17 cellular contexts compared by ENCODE assay signal in the genomic region with DNA sequence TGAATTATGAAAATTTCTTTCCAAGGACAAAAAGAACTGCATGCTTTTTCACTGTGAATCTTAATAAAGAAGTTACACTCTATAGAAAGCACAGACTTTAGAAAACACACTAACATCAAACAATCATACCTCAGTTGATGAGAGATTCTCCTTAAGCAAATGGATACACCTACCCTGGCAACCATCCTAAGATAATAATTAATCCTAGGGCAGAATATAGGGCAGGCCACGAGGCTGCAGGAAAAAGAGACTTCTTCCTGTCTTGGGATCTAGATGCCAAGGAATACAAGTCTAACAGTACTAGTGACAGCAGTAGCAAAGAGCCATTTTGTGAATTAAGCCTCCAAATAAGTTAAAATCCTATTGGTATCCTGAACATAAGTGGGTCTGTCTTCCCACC.
A peak's percentile ranks its signal among the peaks of the same experiment; 100 is the strongest.
DNase-seq lines count a peak whose midpoint lies in the region; ATAC-seq, FAIRE-seq and TF ChIP-seq lines count a peak whose summit lies in the region.
"Had no signal": no experiment of that assay in that cellular context is flagged by ENCODE, and none has a peak within 500 bp of the region (broad histone marks: within the 10 kb centered on the region; RNA-seq: fewer than 3 reads in every experiment).

No MANE protein-coding gene starts in this region.

- POLR2A ChIA-PET in A549 (lab: Yijun Ruan, JAX), result no interaction called here
- POLR2A ChIA-PET in endothelial cell of umbilical vein (lab: Charles Lee), result no interaction called here
- POLR2A ChIA-PET in GM10248 (lab: Yijun Ruan, JAX), result no interaction called here

- H3K9me3 ChIP-seq in A549, result no peaks in the 10 kb centered on the region
- H3K9me3 ChIP-seq in endothelial cell of umbilical vein (replicated peaks; ENCODE audit: control insufficient read depth, insufficient read depth, low read length), result no peaks in the 10 kb centered on the region
- H3K9me3 ChIP-seq in small intestine (ENCODE audit: control insufficient read depth, low read depth), result no peaks in the 10 kb centered on the region
- no peaks in the 10 kb centered on the region for H3K9me3 ChIP-seq in esophagus muscularis mucosa
- H3K9me3 ChIP-seq: BE2C had no signal

- H3K4me3 ChIP-seq in A549, result no peak overlapping the region
- H3K4me3 ChIP-seq in endothelial cell of umbilical vein (replicated peaks in 1 of 3; ENCODE audit: insufficient read depth in 1 of 3, low read depth in 1 of 3, low read length in 3 of 3), result no peak overlapping the region
- no peak overlapping the region for H3K4me3 ChIP-seq in small intestine (ENCODE audit: low read depth in 1 of 2, low read length in 2 of 2)
- H3K4me3 ChIP-seq in esophagus muscularis mucosa, result no peak overlapping the region
- H3K4me3 ChIP-seq: GM23248 had no signal

- dilution Hi-C loops in endothelial cell of umbilical vein (cut with MboI; ENCODE audit: extremely low pct_ligation_motif_present, low sequenced_read_pairs), result no loop called here

- H4K20me1 ChIP-seq in endothelial cell of umbilical vein (replicated peaks; ENCODE audit: control insufficient read depth, extremely low read depth, insufficient read depth, low read length), result no peaks in the 10 kb centered on the region

- CTCF ChIA-PET in A549 (lab: Yijun Ruan, JAX), result interaction anchor here (0.7 kb wide), 1 partner anchor 27 kb away, joined by 4 read pairs; no protein-coding TSS in a partner anchor
- CTCF ChIA-PET in endothelial cell of umbilical vein (lab: Charles Lee), result interaction anchor here (1.6 kb wide), 1 partner anchor 11 kb away, joined by 4 read pairs; no protein-coding TSS in a partner anchor
- CTCF ChIA-PET in GM10248 (lab: Yijun Ruan, JAX), result no interaction called here

- TF ChIP-seq EP300 in A549 (IDR thresholded peaks at IDR 0.05) (no peak), esophagus muscularis mucosa (IDR thresholded peaks at IDR 0.05) (no peak)

- BruUV-seq in endothelial cell of umbilical vein (replicated peaks; lab: Mats Ljungman, UMichigan), result no TSS peak

- 0% methylated on average over 1 of the region's 1 CpG for WGBS in A549 (ENCODE audit: missing lambda C conversion rate)
- 12 to 35% (median 17%) methylated on average over 1 of the region's 1 CpG for WGBS in small intestine, 3 donors
- WGBS in esophagus muscularis mucosa, result 10% methylated on average over 1 of the region's 1 CpG

- intact Hi-C loops in endothelial cell of umbilical vein (cut with micrococcal nuclease), result no loop called here
- intact Hi-C loops in esophagus muscularis mucosa (cut with DNase I), result no loop called here
- intact Hi-C loops in sciatic nerve (cut with DNase I), result no loop called here

- H3K36me3 ChIP-seq in endothelial cell of umbilical vein (ENCODE audit: control insufficient read depth in 2 of 2, extremely low read depth in 1 of 2, insufficient read depth in 2 of 2, low read length in 2 of 2), result no peaks in the 10 kb centered on the region
- H3K36me3 ChIP-seq in small intestine (ENCODE audit: control insufficient read depth in 2 of 2, insufficient read depth in 2 of 2, low read length in 2 of 2), result no peaks in the 10 kb centered on the region
- no peaks in the 10 kb centered on the region for H3K36me3 ChIP-seq in esophagus muscularis mucosa
- H3K36me3 ChIP-seq: BE2C had no signal

- H3K27me3 ChIP-seq in endothelial cell of umbilical vein (ENCODE audit: control insufficient read depth in 2 of 2, insufficient read depth in 2 of 2, low read length in 2 of 2) (no peaks in the 10 kb centered on the region), small intestine (ENCODE audit: control insufficient read depth in 2 of 2, insufficient read depth in 2 of 2, low read length in 2 of 2) (no peaks in the 10 kb centered on the region), esophagus muscularis mucosa (no peaks in the 10 kb centered on the region)
- H3K27me3 ChIP-seq: BE2C had no signal

- H3K9ac ChIP-seq in endothelial cell of umbilical vein (replicated peaks; ENCODE audit: extremely low read depth, insufficient read depth, low read length), result no peak overlapping the region
- H3K9ac ChIP-seq: GM23248 had no signal

- H3K9me1 ChIP-seq in endothelial cell of umbilical vein (replicated peaks; ENCODE audit: control insufficient read depth, extremely low read depth, insufficient read depth, low read length), result no peaks in the 10 kb centered on the region

- H2AFZ ChIP-seq in endothelial cell of umbilical vein (ENCODE audit: low read depth, low read length), result no peak overlapping the region
- H2AFZ ChIP-seq: GM23248 had no signal

- TF ChIP-seq CTCF in A549 (IDR thresholded peaks at IDR 0.05) (no peak), endothelial cell of umbilical vein (IDR thresholded peaks at IDR 0.05; ENCODE audit: extremely low read depth in 1 of 2, insufficient read depth in 1 of 2, low read depth in 1 of 2, low read length in 2 of 2) (no peak), esophagus muscularis mucosa (IDR thresholded peaks at IDR 0.05) (no peak), GM10248 (IDR thresholded peaks at IDR 0.05; ENCODE audit: control extremely low read depth, extremely low read depth, low read depth, missing control alignments) (no peak)

- H3K27ac ChIP-seq in A549 (no peak overlapping the region), endothelial cell of umbilical vein (ENCODE audit: insufficient read depth, low read depth, low read length) (no peak overlapping the region), small intestine (ENCODE audit: low read depth in 1 of 2, low read length in 1 of 2) (no peak overlapping the region), esophagus muscularis mucosa (replicated peaks in 1 of 4) (no peak overlapping the region)
- H3K27ac ChIP-seq: C4-2B, GM23248 had no signal

- TF ChIP-seq POLR2A in A549 (IDR thresholded peaks at IDR 0.05; ENCODE audit: low read length) (no peak), endothelial cell of umbilical vein (IDR thresholded peaks at IDR 0.05; ENCODE audit: low read depth, low read length) (no peak), esophagus muscularis mucosa (IDR thresholded peaks at IDR 0.05; ENCODE audit: low read depth) (no peak)

- TF ChIP-seq RAD21 in A549 (conservative IDR thresholded peaks at IDR 0.05 in 1 of 2, IDR thresholded peaks at IDR 0.05 in 1 of 2), result no peak

- ATAC-seq in A549, result no peak
- no peak for ATAC-seq in sciatic nerve

- FAIRE-seq in A549 (lab: Jason Lieb, UNC) (peak; percentile 73), endothelial cell of umbilical vein (lab: Jason Lieb, UNC) (no peak), small intestine (lab: Jason Lieb, UNC) (no peak)
- FAIRE-seq: D721Med, H54 had no signal

- H3K4me2 ChIP-seq in A549 (peak overlapping the region; percentile 10; the same call in 1 of the 3 replicates), endothelial cell of umbilical vein (ENCODE audit: insufficient read depth, low read length) (no peak overlapping the region)

- H3K79me2 ChIP-seq in endothelial cell of umbilical vein (ENCODE audit: control insufficient read depth, insufficient read depth, low read length), result no peaks in the 10 kb centered on the region

- H3K4me1 ChIP-seq in A549 (peaks cover 4% of the 10 kb centered on the region; the same call in 1 of the 3 replicates), endothelial cell of umbilical vein (ENCODE audit: control insufficient read depth, extremely low read depth, insufficient read depth, low read length) (no peaks in the 10 kb centered on the region), small intestine (ENCODE audit: control insufficient read depth in 2 of 2, insufficient read depth in 1 of 2, low read depth in 1 of 2, low read length in 1 of 2) (no peaks in the 10 kb centered on the region), esophagus muscularis mucosa (no peaks in the 10 kb centered on the region)

- DNase-seq in A549 (ENCODE audit: low read depth in 1 of 2, low spot score in 1 of 2), result no peak
- peak; percentile 64 for DNase-seq in HT-29 (ENCODE audit: low spot score)
- DNase-seq in endothelial cell of umbilical vein (ENCODE audit: low read depth, low spot score), result peak; percentile 27
- DNase-seq in small intestine, result peak; percentile 49
- DNase-seq in esophagus muscularis mucosa (ENCODE audit: extremely low spot score), result no peak
- no peak for DNase-seq in sciatic nerve (ENCODE audit: low spot score)
- no peak for DNase-seq in GM10248 (ENCODE audit: extremely low spot score)
- DNase-seq: BE2C; CD4-positive, alpha-beta memory T cell; DMS153; GF-D8; GM23248; IMR-90; KBM-7 had no signal

TF ChIP-seq in A549, 52 proteins besides CTCF, POLR2A, EP300 and RAD21 (continues in another document):
- TF ChIP-seq CEBPB (IDR thresholded peaks at IDR 0.05) (no peak), NPAS2 (CRISPR knock-in tag; IDR thresholded peaks at IDR 0.05; ENCODE audit: borderline replicate concordance) (no peak), HOXB5 (CRISPR knock-in tag; IDR thresholded peaks at IDR 0.05) (no peak), HEYL (CRISPR knock-in tag; IDR thresholded peaks at IDR 0.05) (no peak), RNF2 (IDR thresholded peaks at IDR 0.05; ENCODE audit: borderline replicate concordance, low read depth) (no peak), CBX8 (IDR thresholded peaks at IDR 0.05) (no peak), JUNB (IDR thresholded peaks at IDR 0.05) (no peak), FOXS1 (CRISPR knock-in tag; IDR thresholded peaks at IDR 0.05) (no peak), POLR2AphosphoS2 (conservative IDR thresholded peaks at IDR 0.05; ENCODE audit: low read length) (no peak)

TF ChIP-seq in endothelial cell of umbilical vein, 7 proteins besides CTCF, POLR2A, EP300 and RAD21:
- TF ChIP-seq FOS (IDR thresholded peaks at IDR 0.05; ENCODE audit: borderline replicate concordance, insufficient read depth, low read length) (no peak), MYC (IDR thresholded peaks at IDR 0.05; ENCODE audit: low read depth, low read length) (no peak), EZH2 (IDR thresholded peaks at IDR 0.05; ENCODE audit: borderline replicate concordance, low read depth, low read length, severe bottlenecking) (no peak)
- TF ChIP-seq, protein P1, sequence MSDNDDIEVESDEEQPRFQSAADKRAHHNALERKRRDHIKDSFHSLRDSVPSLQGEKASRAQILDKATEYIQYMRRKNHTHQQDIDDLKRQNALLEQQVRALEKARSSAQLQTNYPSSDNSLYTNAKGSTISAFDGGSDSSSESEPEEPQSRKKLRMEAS (IDR thresholded peaks at IDR 0.05; ENCODE audit: insufficient read depth, insufficient read length), result no peak

Comparison
In these comparisons a context has a peak if more than half of its experiments do, and no peak if none do; other contexts are left out.
1. DNase-seq: peak in HT-29 (single experiment), endothelial cell of umbilical vein (single experiment) and small intestine (single experiment); none in A549 (0 of 2), esophagus muscularis mucosa (single experiment), sciatic nerve (single experiment) and GM10248 (single experiment).